11 cellular contexts compared by ENCODE assay signal in the genomic region with DNA sequence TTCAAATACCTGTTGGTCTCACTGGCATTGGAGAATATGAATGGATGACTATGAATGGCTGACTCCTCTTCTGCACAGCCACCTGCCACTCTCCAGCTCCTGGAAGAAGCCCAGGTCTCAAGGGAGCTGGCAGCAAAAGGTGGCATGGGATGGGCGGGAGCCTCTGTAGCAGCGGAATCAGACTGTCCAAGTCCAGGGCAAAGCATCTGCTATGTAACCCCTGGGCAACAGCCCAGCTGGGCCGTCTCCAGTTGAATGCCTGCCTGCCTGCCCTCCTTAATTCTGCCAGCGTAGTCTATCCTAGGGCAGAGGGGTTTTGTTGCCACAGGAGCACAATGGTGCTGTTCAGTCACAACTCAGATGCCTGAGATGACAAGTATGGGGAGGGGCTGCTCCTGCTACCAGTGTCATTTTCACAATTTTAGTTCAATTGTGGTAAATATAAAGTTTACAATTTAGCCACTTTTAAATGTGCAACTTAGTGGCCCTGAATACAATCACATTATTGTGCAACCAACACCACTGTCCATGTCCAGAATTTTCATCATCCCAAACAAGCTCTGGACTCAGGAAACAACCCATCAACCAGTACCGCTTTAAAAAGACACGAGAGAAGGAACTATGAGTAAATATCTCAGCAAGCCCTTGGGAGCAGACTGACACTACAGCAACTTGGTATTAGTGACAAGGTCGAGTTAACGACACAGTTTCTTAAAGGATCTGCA.
DNase-seq lines count a peak whose midpoint lies in the region; ATAC-seq and TF ChIP-seq lines count a peak whose summit lies in the region.
"Had no signal": no experiment of that assay in that cellular context is flagged by ENCODE, and none has a peak within 500 bp of the region (broad histone marks: within the 10 kb centered on the region; RNA-seq: fewer than 3 reads in every experiment).

No MANE protein-coding gene starts in this region.

- no peak for TF ChIP-seq CTCF in HCT116 (IDR thresholded peaks at IDR 0.05 in 2 of 3, conservative IDR thresholded peaks at IDR 0.05 in 1 of 3; ENCODE audit: borderline replicate concordance in 1 of 3, insufficient read depth in 1 of 3, low read depth in 2 of 3, low read length in 2 of 3)
- no peak for TF ChIP-seq CTCF in lower leg skin (IDR thresholded peaks at IDR 0.05)

- H3K4me2 ChIP-seq in HCT116 (ENCODE audit: low read length), result peak overlapping the region; percentile 76

- CTCF ChIA-PET in HCT116 (lab: Charles Lee), result no interaction called here

- no peaks in the 10 kb centered on the region for H3K79me2 ChIP-seq in HCT116 (ENCODE audit: insufficient read depth, low read length)

- no peaks in the 10 kb centered on the region for H4K20me1 ChIP-seq in HCT116 (ENCODE audit: insufficient read depth)

- WGBS in lower leg skin, 2 donors, result 43 to 46% methylated on average over 8 of the region's 8 CpGs

- POLR2A ChIA-PET in HCT116 (lab: Charles Lee), result no interaction called here

- no peaks in the 10 kb centered on the region for H3K36me3 ChIP-seq in HCT116 (ENCODE audit: control insufficient read depth in 1 of 2, insufficient read depth in 2 of 2, low read length in 2 of 2)

- intact Hi-C loops in HCT116 (cut with micrococcal nuclease), result no loop called here
- intact Hi-C loops in lower leg skin (cut with DNase I; ENCODE audit: low total_unique reads), result no loop called here

- H3K27me3 ChIP-seq in HCT116 (ENCODE audit: insufficient read depth, low read length), result no peaks in the 10 kb centered on the region

- H3K27ac ChIP-seq in HCT116 (ENCODE audit: low read depth, low read length), result no peak overlapping the region

- RAD21 ChIA-PET in HCT116 (lab: Charles Lee; ENCODE audit: low non-redundant PET in 1 of 2, low total read pairs in 2 of 2, uncharacterized antibody in 2 of 2, unreplicated experiment in 2 of 2), result no interaction called here

- H3K9ac ChIP-seq in HCT116 (ENCODE audit: low read length), result no peak overlapping the region

- TF ChIP-seq POLR2A in HCT116 (IDR thresholded peaks at IDR 0.05; ENCODE audit: borderline replicate concordance, extremely low read depth, insufficient read depth, insufficient read length) (no peak), lower leg skin (IDR thresholded peaks at IDR 0.05) (no peak)

- no peaks in the 10 kb centered on the region for H3K9me2 ChIP-seq in HCT116 (ENCODE audit: insufficient read depth)

- no peak for TF ChIP-seq RAD21 in HCT116 (IDR thresholded peaks at IDR 0.05; ENCODE audit: low read depth)

- ATAC-seq in HCT116 (no peak), GM18873 (IDR thresholded peaks at IDR 0.05; ENCODE audit: low FRiP score, unreplicated experiment) (no peak)

- H3K4me3 ChIP-seq in HCT116 (replicated peaks in 1 of 2; ENCODE audit: low read depth in 1 of 2, low read length in 2 of 2) (no peak overlapping the region), lower leg skin (ENCODE audit: low read depth, poor library complexity, severe bottlenecking) (no peak overlapping the region)

- H2AFZ ChIP-seq in HCT116 (ENCODE audit: low read depth, low read length, poor library complexity, severe bottlenecking), result no peak overlapping the region

- DNase-seq in HCT116 (ENCODE audit: low read depth, low spot score) (no peak), NCI-H345 treated with DMSO at 0.1 percent for 48 hours (lab: John Stamatoyannopoulos, UW; ENCODE audit: unreplicated experiment) (peak; percentile 21), globus pallidus (ENCODE audit: low spot score) (peak; percentile 79), occipital lobe (lab: John Stamatoyannopoulos, UW) (peak; percentile 41), lower leg skin (ENCODE audit: low spot score in 2 of 2) (no peak), GM19238 (ENCODE audit: insufficient read length, low spot score) (no peak)
- DNase-seq in activated naive CD4-positive, alpha-beta T cell treated with Interleukin-2 at 50 U/mL for 16 hours, result no peak
- DNase-seq: HCEC 1CT, NCI-H1930, T-helper 9 cell had no signal

- no peaks in the 10 kb centered on the region for H3K9me3 ChIP-seq in HCT116 (ENCODE audit: control insufficient read depth in 1 of 2, insufficient read depth in 1 of 2, low read depth in 1 of 2, low read length in 2 of 2)

- H3K4me1 ChIP-seq in HCT116 (ENCODE audit: control insufficient read depth in 1 of 2, insufficient read depth in 2 of 2, low read length in 2 of 2), result peaks cover 23 to 43% of the 10 kb centered on the region in 2 experiments

- no TSS peak for BruUV-seq in HCT116 (replicated peaks; lab: Mats Ljungman, UMichigan)

TF ChIP-seq in HCT116, 20 proteins besides CTCF, POLR2A, EP300 and RAD21:
- TF ChIP-seq CBX3 (IDR thresholded peaks at IDR 0.05; ENCODE audit: low read depth) (no peak), REST (IDR thresholded peaks at IDR 0.05; ENCODE audit: low read depth) (no peak), EZH2phosphoT487 (IDR thresholded peaks at IDR 0.05; ENCODE audit: borderline replicate concordance) (no peak), EZH2 (IDR thresholded peaks at IDR 0.05) (no peak)
- TF ChIP-seq, protein P1, sequence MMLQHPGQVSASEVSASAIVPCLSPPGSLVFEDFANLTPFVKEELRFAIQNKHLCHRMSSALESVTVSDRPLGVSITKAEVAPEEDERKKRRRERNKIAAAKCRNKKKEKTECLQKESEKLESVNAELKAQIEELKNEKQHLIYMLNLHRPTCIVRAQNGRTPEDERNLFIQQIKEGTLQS (IDR thresholded peaks at IDR 0.05), result no peak
TF ChIP-seq in HCT116: peak in this region for 0.

Comparison
In these comparisons a context has a peak if more than half of its experiments do, and no peak if none do; other contexts are left out.
1. DNase-seq: peak in NCI-H345 treated with DMSO at 0.1 percent for 48 hours (single experiment), globus pallidus (single experiment) and occipital lobe (single experiment); none in HCT116 (single experiment), lower leg skin (0 of 2), activated naive CD4-positive, alpha-beta T cell treated with Interleukin-2 at 50 U/mL for 16 hours (single experiment) and GM19238 (single experiment).